In the genomic region with DNA sequence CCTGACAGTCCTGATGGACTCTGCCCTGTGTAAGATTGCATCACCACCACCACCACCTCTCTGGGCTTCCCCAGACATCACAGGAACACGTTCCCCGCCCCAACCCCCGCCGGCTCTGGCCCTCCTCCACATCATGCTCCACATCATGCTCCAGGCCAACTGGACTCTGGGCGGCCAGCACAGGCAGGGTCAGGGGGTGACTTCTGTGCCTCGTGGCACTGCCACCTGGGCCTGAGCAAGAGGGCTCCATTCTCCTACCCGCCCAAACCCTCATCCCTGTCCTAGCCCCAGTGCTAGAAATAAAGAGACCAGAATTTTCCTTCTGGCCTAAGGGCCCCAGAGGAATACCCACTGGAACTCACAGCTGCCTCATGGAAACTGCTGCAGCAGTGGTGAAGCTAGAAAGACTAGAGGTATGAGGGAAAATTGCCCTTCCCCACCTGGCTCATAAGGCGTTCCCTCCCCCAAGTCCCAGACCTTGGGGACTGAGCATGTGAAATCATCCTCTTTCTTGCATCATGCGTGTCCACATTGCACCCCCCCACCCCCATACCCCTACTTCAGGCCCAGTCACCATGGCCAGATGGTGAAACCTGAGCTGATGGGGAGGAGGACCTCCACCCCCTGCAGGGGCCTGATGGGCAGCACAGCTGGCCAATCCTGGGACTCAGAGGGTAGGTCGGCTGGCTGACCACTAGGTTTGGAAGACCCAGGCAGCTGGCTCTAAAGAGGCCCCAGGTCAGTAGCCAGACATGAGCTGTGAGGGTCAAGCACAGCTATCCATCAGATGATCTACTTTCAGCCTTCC, we compare ENCODE assay signal across 9 cellular contexts. TPM values are rescaled to one million over a fixed set of nuclear protein-coding genes. Genes with fewer than 3 reads are reported as not detected.
DNase-seq lines count a peak whose midpoint lies in the region; ATAC-seq and TF ChIP-seq lines count a peak whose summit lies in the region.
"Had no signal": no experiment of that assay in that cellular context is flagged by ENCODE, and none has a peak within 500 bp of the region (broad histone marks: within the 10 kb centered on the region; RNA-seq: fewer than 3 reads in every experiment).

A gene with protein sequence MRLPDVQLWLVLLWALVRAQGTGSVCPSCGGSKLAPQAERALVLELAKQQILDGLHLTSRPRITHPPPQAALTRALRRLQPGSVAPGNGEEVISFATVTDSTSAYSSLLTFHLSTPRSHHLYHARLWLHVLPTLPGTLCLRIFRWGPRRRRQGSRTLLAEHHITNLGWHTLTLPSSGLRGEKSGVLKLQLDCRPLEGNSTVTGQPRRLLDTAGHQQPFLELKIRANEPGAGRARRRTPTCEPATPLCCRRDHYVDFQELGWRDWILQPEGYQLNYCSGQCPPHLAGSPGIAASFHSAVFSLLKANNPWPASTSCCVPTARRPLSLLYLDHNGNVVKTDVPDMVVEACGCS (plus strand): TSS at position 742 of the 808 bp plus-strand sequence. CDS start 230 bp downstream, outside the sequence.

- H3K27me3 ChIP-seq in CD8-positive, alpha-beta memory T cell (ENCODE audit: insufficient read depth, low read length, poor library complexity, severe bottlenecking), result no peaks in the 10 kb centered on the region
- H3K27me3 ChIP-seq in iPS-20b (ENCODE audit: insufficient read depth, low read length), result peaks cover 6% of the 10 kb centered on the region

- H3K4me3 Mint-ChIP-seq in CD8-positive, alpha-beta memory T cell, result peak within 1 kb of the TSS in 5 of 7 donors; percentile 52 to 71 (median 64)

- H3K4me3 ChIP-seq in CD8-positive, alpha-beta memory T cell (ENCODE audit: low read length), result no peak within 1 kb of the TSS
- H3K4me3 ChIP-seq in iPS-20b (ENCODE audit: low read length) (peak within 1 kb of the TSS; percentile 57), mucosa of descending colon (no peak within 1 kb of the TSS)

- peaks cover 0 to 5% (median 0%) of the 10 kb centered on the region in 3 donors for H3K36me3 Mint-ChIP-seq in CD8-positive, alpha-beta memory T cell

- TF ChIP-seq CTCF in mucosa of descending colon (IDR thresholded peaks at IDR 0.05), result no peak

- no peaks in the 10 kb centered on the region for H3K9me3 ChIP-seq in CD8-positive, alpha-beta memory T cell (ENCODE audit: low read length)
- H3K9me3 ChIP-seq in iPS-20b (ENCODE audit: insufficient read depth, low read depth, low read length), result no peaks in the 10 kb centered on the region
- no peaks in the 10 kb centered on the region for H3K9me3 ChIP-seq in mucosa of descending colon

- peak within 1 kb of the TSS; percentile 86 for H3K9ac ChIP-seq in iPS-20b (ENCODE audit: low read depth, low read length)

- DNase-seq in CD8-positive, alpha-beta memory T cell, result no peak
- DNase-seq in HS-27A (ENCODE audit: low read depth), result peak; percentile 66
- peak; percentile 94 for DNase-seq in SW480 (ENCODE audit: low spot score)
- no peak for DNase-seq in mucosa of descending colon

- intact Hi-C loops in mucosa of descending colon (cut with DNase I, micrococcal nuclease), result loop anchor here (10.0 kb wide), 3 partner anchors 150 to 190 kb away; no protein-coding TSS in a partner anchor

- H3K36me3 ChIP-seq in CD8-positive, alpha-beta memory T cell (ENCODE audit: insufficient read depth, low read length), result no peaks in the 10 kb centered on the region
- H3K36me3 ChIP-seq in iPS-20b (ENCODE audit: insufficient read depth, low read depth, low read length) (no peaks in the 10 kb centered on the region), mucosa of descending colon (ENCODE audit: low read depth) (no peaks in the 10 kb centered on the region)

- peaks cover 14 to 20% (median 15%) of the 10 kb centered on the region in 3 donors for H3K4me1 Mint-ChIP-seq in CD8-positive, alpha-beta memory T cell

- no peaks in the 10 kb centered on the region for H3K9me3 Mint-ChIP-seq in CD8-positive, alpha-beta memory T cell

- POLR2A ChIA-PET in CD8-positive, alpha-beta memory T cell (lab: Charles Lee), result interaction anchor here (0.5 kb wide), 1 partner anchor 34 kb away, joined by 3 read pairs; no protein-coding TSS in a partner anchor

- ATAC-seq in GM19395 (IDR thresholded peaks at IDR 0.05; ENCODE audit: unreplicated experiment) (no peak), HG03196 (IDR thresholded peaks at IDR 0.05; ENCODE audit: unreplicated experiment) (no peak), mucosa of descending colon (no peak), GM21619 (IDR thresholded peaks at IDR 0.05; ENCODE audit: unreplicated experiment) (no peak)

- peak within 1 kb of the TSS; percentile 51 for H3K27ac ChIP-seq in CD8-positive, alpha-beta memory T cell (ENCODE audit: low read depth, low read length)
- H3K27ac ChIP-seq in iPS-20b (ENCODE audit: low read length), result peak within 1 kb of the TSS; percentile 96

- CTCF ChIA-PET in CD8-positive, alpha-beta memory T cell (lab: Charles Lee), result interaction anchor here (0.8 to 2.6 kb wide), 13 partner anchors 9 to 241 kb away, joined by 3 to 15 read pairs (median 4); no protein-coding TSS in a partner anchor

- peak within 1 kb of the TSS in 3 of 8 donors; percentile 68 to 84 (median 72) for H3K27ac Mint-ChIP-seq in CD8-positive, alpha-beta memory T cell

- peaks cover 3 to 4% of the 10 kb centered on the region in 2 donors for H3K27me3 Mint-ChIP-seq in CD8-positive, alpha-beta memory T cell

- peaks cover 7% of the 10 kb centered on the region for H3K4me1 ChIP-seq in CD8-positive, alpha-beta memory T cell (ENCODE audit: insufficient read depth, low read length)
- peaks cover 32% of the 10 kb centered on the region for H3K4me1 ChIP-seq in iPS-20b (ENCODE audit: insufficient read depth, low read length)
- H3K4me1 ChIP-seq in mucosa of descending colon (ENCODE audit: low read depth), result peaks cover 9% of the 10 kb centered on the region

RNA-seq across cellular contexts. Expression of the gene that starts here (rescaled TPM):
- total RNA-seq in CD8-positive, alpha-beta memory T cell, result under 1 TPM; 0.38 to 0.61 TPM
- polyA plus RNA-seq in CD8-positive, alpha-beta memory T cell, result not detected
- not detected for total RNA-seq in mucosa of descending colon
- total RNA-seq: pulmonary artery endothelial cell had no signal

Comparison
In these comparisons a context has a peak if more than half of its experiments do, and no peak if none do; other contexts are left out.
1. DNase-seq: peak in HS-27A (single experiment) and SW480 (single experiment); none in CD8-positive, alpha-beta memory T cell (0 of 5) and mucosa of descending colon (0 of 3).